Comparison of ENCODE assay signal across 8 cellular contexts in the genomic region with DNA sequence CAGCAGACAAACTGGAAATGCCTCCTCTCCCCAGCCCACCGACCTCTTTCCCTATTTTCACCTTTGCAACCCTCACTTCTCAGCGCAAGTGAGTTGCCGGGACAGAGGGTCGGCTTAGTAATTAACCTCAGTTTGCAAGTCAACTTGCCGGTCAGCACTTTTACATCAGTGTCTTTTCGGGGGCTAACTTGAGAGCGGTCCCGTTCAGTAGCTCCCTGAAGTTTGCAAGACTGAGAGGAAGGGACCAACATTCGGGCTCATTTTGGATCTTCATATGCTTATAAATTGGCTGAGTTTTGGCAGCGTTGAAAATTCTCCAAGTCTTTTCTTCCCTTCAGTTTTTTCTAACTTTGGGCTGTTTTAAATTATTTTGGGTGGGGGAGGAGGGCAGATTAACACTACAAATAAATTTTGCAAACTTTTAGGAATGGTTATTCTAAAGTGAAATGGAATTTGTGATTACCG. TPM values are rescaled to one million over a fixed set of nuclear protein-coding genes. Genes with fewer than 3 reads are reported as not detected.
DNase-seq lines count a peak whose midpoint lies in the region; ATAC-seq and TF ChIP-seq lines count a peak whose summit lies in the region.

No MANE protein-coding gene starts in this region.

- no peak overlapping the region for H4K12ac ChIP-seq in trophoblast cell (ENCODE audit: low read depth, low read length)

- H3K79me1 ChIP-seq in trophoblast cell (ENCODE audit: low read length) = peaks cover 5% of the 10 kb centered on the region

- no peaks in the 10 kb centered on the region for H3K9me2 ChIP-seq in OCI-LY1 (ENCODE audit: low read depth, low read length)

- no peak overlapping the region for H2AK5ac ChIP-seq in trophoblast cell (ENCODE audit: low read length)

- no peaks in the 10 kb centered on the region for H3F3A ChIP-seq in OCI-LY1 (ENCODE audit: insufficient read depth, low read length)

- no peaks in the 10 kb centered on the region for H3K27me3 ChIP-seq in OCI-LY1 (ENCODE audit: insufficient read depth, low read length)
- H3K27me3 ChIP-seq in trophoblast cell (ENCODE audit: insufficient read depth, low read length) = no peaks in the 10 kb centered on the region

- H3K9ac ChIP-seq in ES-I3 (ENCODE audit: low read depth, low read length) (peak overlapping the region; percentile 81), OCI-LY1 (ENCODE audit: low read length) (peak overlapping the region; percentile 78), trophoblast cell (ENCODE audit: low read length) (peak overlapping the region; percentile 49)

- ATAC-seq in GM18867 (IDR thresholded peaks at IDR 0.05; ENCODE audit: unreplicated experiment) = no peak
- ATAC-seq in GM21825 (IDR thresholded peaks at IDR 0.05; ENCODE audit: unreplicated experiment) = no peak

- H3K18ac ChIP-seq in trophoblast cell (ENCODE audit: low read length) = no peak overlapping the region

- peak overlapping the region; percentile 8 for H2BK5ac ChIP-seq in trophoblast cell (ENCODE audit: low read depth, low read length, poor library complexity)

- no peak overlapping the region for H4K8ac ChIP-seq in trophoblast cell (ENCODE audit: low read depth, low read length)

- H3K9me3 ChIP-seq in ES-I3 (ENCODE audit: control insufficient read depth, insufficient read depth, low read length) (no peaks in the 10 kb centered on the region), OCI-LY1 (ENCODE audit: low read length) (no peaks in the 10 kb centered on the region), trophoblast cell (ENCODE audit: insufficient read depth, low read depth, low read length) (no peaks in the 10 kb centered on the region)

- H3K27ac ChIP-seq in OCI-LY1 (ENCODE audit: low read depth, low read length, poor library complexity, severe bottlenecking) (no peak overlapping the region), trophoblast cell (ENCODE audit: low read depth, low read length) (peak overlapping the region; percentile 22)

- H3K79me2 ChIP-seq in OCI-LY1 (ENCODE audit: insufficient read depth, low read length) (no peaks in the 10 kb centered on the region), trophoblast cell (ENCODE audit: control insufficient read depth, insufficient read depth, low read length, poor library complexity) (peaks cover 2% of the 10 kb centered on the region)

- no peak overlapping the region for H3K4ac ChIP-seq in trophoblast cell (ENCODE audit: low read depth, low read length)

- H3K4me1 ChIP-seq in ES-I3 (ENCODE audit: insufficient read depth, low read length) = no peaks in the 10 kb centered on the region
- peaks cover 18% of the 10 kb centered on the region for H3K4me1 ChIP-seq in OCI-LY1 (ENCODE audit: insufficient read depth, low read length, severe bottlenecking)
- H3K4me1 ChIP-seq in trophoblast cell (ENCODE audit: control insufficient read depth in 1 of 2, insufficient read depth in 2 of 2, low read length in 2 of 2) = peaks cover 0 to 2% of the 10 kb centered on the region in 2 experiments

- H3K14ac ChIP-seq in trophoblast cell (ENCODE audit: low read length) = no peak overlapping the region

- TF ChIP-seq CTCF in OCI-LY1 (IDR thresholded peaks at IDR 0.05; ENCODE audit: low read length) (no peak), epithelial cell of proximal tubule (conservative IDR thresholded peaks at IDR 0.05; ENCODE audit: low read depth, low read length) (no peak)

- H4K91ac ChIP-seq in trophoblast cell (ENCODE audit: low read depth, low read length) = no peak overlapping the region

- H3K4me3 ChIP-seq in OCI-LY1 (ENCODE audit: low read depth, low read length, poor library complexity, severe bottlenecking) = peak overlapping the region; percentile 79
- H3K4me3 ChIP-seq in epithelial cell of proximal tubule (ENCODE audit: low read depth, low read length) = peak overlapping the region; percentile 94
- peak overlapping the region; percentile 92 for H3K4me3 ChIP-seq in trophoblast cell (ENCODE audit: low read depth, low read length)

- no CpG with 5 or more reads among the region's 11 CpGs for WGBS in trophoblast cell (ENCODE audit: extremely low coverage, insufficient coverage, insufficient read length)

- no peak overlapping the region for H3K23ac ChIP-seq in trophoblast cell (ENCODE audit: low read length)

- no peak overlapping the region for H2BK12ac ChIP-seq in trophoblast cell (ENCODE audit: low read length)

- no peaks in the 10 kb centered on the region for H3K36me3 ChIP-seq in ES-I3 (ENCODE audit: insufficient read depth, low read length)
- H3K36me3 ChIP-seq in OCI-LY1 (ENCODE audit: insufficient read depth, low read length) = peaks cover 7% of the 10 kb centered on the region; the same call in 1 of the 2 replicates
- H3K36me3 ChIP-seq in trophoblast cell (ENCODE audit: control insufficient read depth in 1 of 2, insufficient read depth in 2 of 2, low read length in 2 of 2) = peaks cover 3 to 4% of the 10 kb centered on the region in 2 experiments

- H2BK120ac ChIP-seq in trophoblast cell (ENCODE audit: insufficient read depth, low read length, poor library complexity) = no peak overlapping the region

- no peak overlapping the region for H2AFZ ChIP-seq in OCI-LY1 (ENCODE audit: low read length)
- H2AFZ ChIP-seq in trophoblast cell (ENCODE audit: insufficient read depth, low read length, poor library complexity) = peak overlapping the region; percentile 14

- no peaks in the 10 kb centered on the region for H4K20me1 ChIP-seq in OCI-LY1 (ENCODE audit: insufficient read depth, low read length)

- H3K4me2 ChIP-seq in OCI-LY1 (ENCODE audit: low read length) (peak overlapping the region; percentile 73), trophoblast cell (ENCODE audit: low read length) (peak overlapping the region; percentile 78)

- DNase-seq in epithelial cell of proximal tubule (ENCODE audit: low read depth) = no peak
- no peak for DNase-seq in trophoblast cell
- DNase-seq in iPS-NIHi11 (ENCODE audit: low spot score) = no peak
- DNase-seq in occipital lobe (lab: John Stamatoyannopoulos, UW) = no peak

RNA-seq across cellular contexts. Expression of a gene that starts 0.8 kb away (rescaled TPM):
- total RNA-seq in epithelial cell of proximal tubule (3.7 and 5.2 TPM in 2 replicates), occipital lobe (19.0 TPM)
- polyA plus RNA-seq in trophoblast cell (2013) = 9.8 and 10.3 TPM in 2 replicates

RNA-seq across cellular contexts. Expression of a gene that starts 17.9 kb away (rescaled TPM):
- total RNA-seq in epithelial cell of proximal tubule (14.3 and 19.5 TPM in 2 replicates), occipital lobe (211 TPM)
- polyA plus RNA-seq in trophoblast cell (2013) = 5.9 and 7.6 TPM in 2 replicates

Comparison
In these comparisons a context has a peak if more than half of its experiments do, and no peak if none do; other contexts are left out.
1. RNA of a gene that starts 17.9 kb away (total RNA-seq): 211 TPM in occipital lobe (single experiment); 14.3 to 19.5 TPM in epithelial cell of proximal tubule; every median in the first group is over 10 times any median in the second.
2. Peak in every context shown above with its lines, with median percentiles within 50 percentile points of each other: H3K9ac ChIP-seq and H3K4me3 ChIP-seq.